Comparison of ENCODE assay signal across 17 cellular contexts in genomic region chr3:118408431-118408830, GRCh38.
A peak's percentile ranks its signal among the peaks of the same experiment; 100 is the strongest.
DNase-seq lines count a peak whose midpoint lies in the region; ATAC-seq and TF ChIP-seq lines count a peak whose summit lies in the region.
"Had no signal": no experiment of that assay in that cellular context is flagged by ENCODE, and none has a peak within 500 bp of the region (broad histone marks: within the 10 kb centered on the region; RNA-seq: fewer than 3 reads in every experiment).

No MANE protein-coding gene starts in this region.

- no peak overlapping the region for H3K4me3 ChIP-seq in breast epithelium
- H3K4me3 ChIP-seq in epithelial cell of esophagus (ENCODE audit: low read length): no peak overlapping the region
- H3K4me3 ChIP-seq: BLaER1 had no signal

- BruUV-seq in MCF 10A (replicated peaks; lab: Mats Ljungman, UMichigan): no TSS peak

- H3K4me1 Mint-ChIP-seq in MCF 10A (ENCODE audit: insufficient read depth, unreplicated experiment): peaks cover 7% of the 10 kb centered on the region
- no peaks in the 10 kb centered on the region for H3K4me1 Mint-ChIP-seq in immature natural killer cell
- H3K4me1 Mint-ChIP-seq: CD8-positive, alpha-beta memory T cell had no signal

- H3K36me3 Mint-ChIP-seq in MCF 10A (ENCODE audit: insufficient read depth, unreplicated experiment) (no peaks in the 10 kb centered on the region), immature natural killer cell (no peaks in the 10 kb centered on the region)
- H3K36me3 Mint-ChIP-seq: CD8-positive, alpha-beta memory T cell had no signal

- no peaks in the 10 kb centered on the region for H3K9me3 ChIP-seq in breast epithelium
- H3K9me3 ChIP-seq: BLaER1, Caco-2 had no signal

- H3K27ac Mint-ChIP-seq in MCF 10A (ENCODE audit: low read depth, unreplicated experiment) (no peak overlapping the region), immature natural killer cell (no peak overlapping the region)
- H3K27ac Mint-ChIP-seq: CD8-positive, alpha-beta memory T cell; HFFc6 had no signal

- no peak for ATAC-seq in HG02678 (IDR thresholded peaks at IDR 0.05; ENCODE audit: unreplicated experiment)
- ATAC-seq: HepG2 had no signal

- H3K4me3 Mint-ChIP-seq in MCF 10A (ENCODE audit: unreplicated experiment) (no peak overlapping the region), immature natural killer cell (no peak overlapping the region)
- H3K4me3 Mint-ChIP-seq: CD8-positive, alpha-beta memory T cell; HFFc6 had no signal

- no peak for TF ChIP-seq POLR2A in breast epithelium (IDR thresholded peaks at IDR 0.05)

- no peak for TF ChIP-seq CTCF in MCF 10A (IDR thresholded peaks at IDR 0.05; ENCODE audit: unreplicated experiment)
- TF ChIP-seq CTCF in breast epithelium (IDR thresholded peaks at IDR 0.05): no peak
- TF ChIP-seq CTCF in RWPE1 (conservative IDR thresholded peaks at IDR 0.05; ENCODE audit: low read depth): no peak
- TF ChIP-seq CTCF in epithelial cell of esophagus (IDR thresholded peaks at IDR 0.05; ENCODE audit: insufficient read depth, low read depth, low read length, missing control alignments): no peak

- H3K9me3 Mint-ChIP-seq in MCF 10A (ENCODE audit: unreplicated experiment) (no peaks in the 10 kb centered on the region), immature natural killer cell (peaks cover 10 to 46% (median 25%) of the 10 kb centered on the region in 6 donors)

- CTCF ChIA-PET in MCF 10A (lab: Yijun Ruan, JAX) (no interaction called here), RWPE1 (lab: Yijun Ruan, JAX) (no interaction called here)

- H3K27me3 Mint-ChIP-seq in MCF 10A (ENCODE audit: insufficient read depth, unreplicated experiment) (no peaks in the 10 kb centered on the region), immature natural killer cell (ENCODE audit: low read depth in 3 of 3) (peaks cover 0 to 1% (median 0%) of the 10 kb centered on the region in 3 donors)
- H3K27me3 Mint-ChIP-seq: CD8-positive, alpha-beta memory T cell had no signal

- intact Hi-C loops in MCF 10A (cut with micrococcal nuclease) (loop anchor here (10.0 kb wide), 1 partner anchor 216 kb away; no protein-coding TSS in a partner anchor), breast epithelium (cut with DNase I; ENCODE audit: low total_unique reads) (no loop called here)

- no peak overlapping the region for H3K27ac ChIP-seq in breast epithelium
- H3K27ac ChIP-seq in RWPE1: no peak overlapping the region
- H3K27ac ChIP-seq: BLaER1 had no signal

- no peaks in the 10 kb centered on the region for H3K36me3 ChIP-seq in breast epithelium
- H3K36me3 ChIP-seq: BLaER1 had no signal

- DNase-seq in MCF 10A (ENCODE audit: unreplicated experiment) (peak; percentile 73), breast epithelium (ENCODE audit: low spot score in 2 of 2) (no peak), RWPE1 (ENCODE audit: low spot score) (peak; percentile 20), epithelial cell of esophagus (ENCODE audit: low read depth) (peak; percentile 88), NCI-H510A treated with DMSO at 0.1 percent for 48 hours (lab: John Stamatoyannopoulos, UW) (no peak), immature natural killer cell (no peak)
- DNase-seq: 8988T; AML-193; Caco-2; CD8-positive, alpha-beta memory T cell; DND-41; GF-D8; HCEC 1CT; HFFc6 had no signal

- POLR2A ChIA-PET in MCF 10A (lab: Yijun Ruan, JAX) (no interaction called here), RWPE1 (lab: Yijun Ruan, JAX; ENCODE audit: low non-redundant PET) (no interaction called here)

- no peaks in the 10 kb centered on the region for H3K27me3 ChIP-seq in breast epithelium
- H3K27me3 ChIP-seq: BLaER1 had no signal

- no peaks in the 10 kb centered on the region for H3K4me1 ChIP-seq in breast epithelium
- H3K4me1 ChIP-seq: BLaER1, Caco-2 had no signal

Comparison
In these comparisons a context has a peak if more than half of its experiments do, and no peak if none do; other contexts are left out.
1. DNase-seq: peak in MCF 10A (single experiment), RWPE1 (single experiment) and epithelial cell of esophagus (single experiment); none in breast epithelium (0 of 2), NCI-H510A treated with DMSO at 0.1 percent for 48 hours (single experiment) and immature natural killer cell (0 of 3).